In genomic region chr1:108149796-108150467, GRCh38 we compare ENCODE assay signal across 20 cellular contexts.
"Had no signal": no experiment of that assay in that cellular context is flagged by ENCODE, and none has a peak within 500 bp of the region (broad histone marks: within the 10 kb centered on the region; RNA-seq: fewer than 3 reads in every experiment).

No MANE protein-coding gene starts in this region.

- DNase-seq: activated CD4-positive, alpha-beta T cell treated with anti-CD3 and anti-CD28 coated beads, Interleukin-2, amount 50 U/mL, for 48 hours; activated CD8-positive, alpha-beta memory T cell treated with anti-CD3 and anti-CD28 coated beads, Interleukin-2, amount 10 ng/mL, durations not matched to agents 7 days and 5 days; activated effector memory CD4-positive, alpha-beta T cell treated with anti-CD3 and anti-CD28 coated beads, Interleukin-2, amount 50 U/mL, for 16 hours; activated T-cell treated with anti-CD3 and anti-CD28 coated beads, Interleukin-2, amount 50 U/mL, for 24 hours; anterior cingulate cortex; colonic mucosa; effector CD8-positive, alpha-beta T cell; ovary; sigmoid colon; stimulated activated CD4-positive, alpha-beta T cell treated with anti-CD3 and anti-CD28 coated beads, Interleukin-2, amount 100 ng/mL, for 48 hours; stimulated activated CD8-positive, alpha-beta memory T cell treated with anti-CD3 and anti-CD28 coated beads, Interleukin-4, amount 100 ng/mL, for 48 hours; stimulated activated naive CD8-positive, alpha-beta T cell treated with anti-CD3 and anti-CD28 coated beads, Interleukin-15, Interleukin-2, amounts not matched to agents 100 U/mL and 50 U/mL, for 24 hours had no signal

- H3K4me3 Mint-ChIP-seq: activated CD8-positive, alpha-beta memory T cell treated with anti-CD3 and anti-CD28 coated beads, Interleukin-2, amount 10 ng/mL, durations not matched to agents 7 days and 5 days; activated T-cell treated with anti-CD3 and anti-CD28 coated beads, Interleukin-2, amount 50 U/mL, for 24 hours; memory B cell; nephron; type B pancreatic cell had no signal

- H3K27ac Mint-ChIP-seq: activated CD8-positive, alpha-beta memory T cell treated with anti-CD3 and anti-CD28 coated beads, Interleukin-2, amount 10 ng/mL, durations not matched to agents 7 days and 5 days; activated naive CD4-positive, alpha-beta T cell treated with anti-CD3 and anti-CD28 coated beads, Interleukin-2, amount 50 U/mL, for 72 hours; activated T-cell treated with anti-CD3 and anti-CD28 coated beads, Interleukin-2, amount 50 U/mL, for 24 hours; memory B cell; nephron; type B pancreatic cell had no signal

- ATAC-seq: activated CD4-positive, CD25-positive, alpha-beta regulatory T cell treated with anti-CD3 and anti-CD28 coated beads, Interleukin-2, amount 50 U/mL, for 24 hours; activated CD8-positive, alpha-beta memory T cell treated with anti-CD3 and anti-CD28 coated beads, Interleukin-2, amount 10 ng/mL, durations not matched to agents 7 days and 5 days; activated naive CD4-positive, alpha-beta T cell treated with anti-CD3 and anti-CD28 coated beads, Interleukin-2, amount 50 U/mL, for 72 hours; left lobe of liver; stimulated activated naive CD8-positive, alpha-beta T cell treated with anti-CD3 and anti-CD28 coated beads, Interleukin-15, Interleukin-2, amounts not matched to agents 100 U/mL and 50 U/mL, for 24 hours had no signal

- H3K9me3 Mint-ChIP-seq: activated T-cell treated with anti-CD3 and anti-CD28 coated beads, Interleukin-2, amount 50 U/mL, for 24 hours had no signal

- H3K36me3 ChIP-seq: ovary had no signal

- H3K27me3 ChIP-seq: cardiac muscle cell, colonic mucosa, ovary, sigmoid colon, suprapubic skin had no signal

- H3K27me3 Mint-ChIP-seq: activated CD8-positive, alpha-beta memory T cell treated with anti-CD3 and anti-CD28 coated beads, Interleukin-2, amount 10 ng/mL, durations not matched to agents 7 days and 5 days; activated T-cell treated with anti-CD3 and anti-CD28 coated beads, Interleukin-2, amount 50 U/mL, for 24 hours; memory B cell; type B pancreatic cell had no signal

- H3K4me1 Mint-ChIP-seq: activated CD8-positive, alpha-beta memory T cell treated with anti-CD3 and anti-CD28 coated beads, Interleukin-2, amount 10 ng/mL, durations not matched to agents 7 days and 5 days; memory B cell; nephron had no signal

- H3K27ac ChIP-seq: cardiac muscle cell, colonic mucosa, ovary, sigmoid colon, suprapubic skin had no signal

- H3K9me3 ChIP-seq: colonic mucosa, ovary had no signal

- H3K4me1 ChIP-seq: colonic mucosa, suprapubic skin had no signal

- H3K4me3 ChIP-seq: cardiac muscle cell, colonic mucosa, ovary, sigmoid colon, suprapubic skin had no signal
